In the genomic region with DNA sequence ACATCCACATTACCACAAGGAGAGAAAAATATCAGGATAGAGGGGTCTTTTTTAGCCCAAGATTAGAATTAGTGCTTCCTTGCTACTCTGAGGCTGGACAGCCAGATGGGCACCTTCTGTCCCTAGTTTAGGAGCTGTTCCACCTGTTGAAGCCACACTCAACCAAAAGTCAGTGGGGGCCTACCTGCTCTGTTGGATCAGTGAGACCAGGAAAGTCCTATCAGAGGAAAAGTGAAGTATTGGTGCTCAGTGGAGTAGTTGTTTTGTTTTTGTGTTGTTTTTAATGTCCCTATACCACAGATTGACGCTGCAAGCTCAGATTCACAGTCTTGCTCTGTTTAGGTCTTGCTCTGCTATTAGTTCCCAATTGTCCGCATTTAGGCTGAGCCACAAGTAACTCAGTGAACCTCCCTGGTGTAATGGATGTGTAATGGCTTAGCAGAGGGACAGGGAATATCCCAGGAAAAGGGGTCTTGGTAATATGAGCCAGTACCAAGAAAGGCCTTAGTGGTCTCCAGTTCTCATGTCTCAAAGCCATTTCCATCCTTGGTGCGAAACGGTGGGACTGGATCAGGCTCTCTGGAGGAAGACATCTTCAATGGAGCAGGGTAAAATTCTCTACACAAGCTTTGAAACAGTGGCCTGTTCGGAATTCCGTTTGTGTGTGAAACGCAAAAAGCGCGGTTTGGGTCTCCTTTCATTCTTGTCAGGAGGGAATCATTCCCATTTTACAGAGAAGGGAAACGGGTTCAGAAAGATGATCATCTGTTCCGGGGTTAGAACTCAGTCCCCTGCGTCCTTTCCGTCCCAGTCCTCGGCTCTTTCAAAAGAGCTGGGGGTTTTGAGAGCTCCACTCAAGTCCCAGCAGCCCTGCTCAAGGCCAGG, we compare ENCODE assay signal across 8 cellular contexts. TPM values are rescaled to one million over a fixed set of nuclear protein-coding genes. Genes with fewer than 3 reads are reported as not detected.
DNase-seq lines count a peak whose midpoint lies in the region; ATAC-seq and TF ChIP-seq lines count a peak whose summit lies in the region.

No MANE protein-coding gene starts in this region.

- H3K27me3 ChIP-seq in CD4-positive, alpha-beta T cell (ENCODE audit: control insufficient read depth, insufficient read depth, low read length), result no peaks in the 10 kb centered on the region
- H3K27me3 ChIP-seq in Loucy (ENCODE audit: insufficient read depth, low read length, poor library complexity, severe bottlenecking), result no peaks in the 10 kb centered on the region

- H3K4me1 ChIP-seq in Loucy (ENCODE audit: insufficient read depth, low read length, poor library complexity, severe bottlenecking), result peaks cover 9% of the 10 kb centered on the region

- peaks cover 27% of the 10 kb centered on the region for H3K4me1 Mint-ChIP-seq in CD4-positive, alpha-beta T cell (ENCODE audit: low read depth)
- peaks cover 30% of the 10 kb centered on the region for H3K4me1 Mint-ChIP-seq in dendritic cell treated with granulocyte-macrophage colony-stimulating factor and Interleukin-4, amounts not matched to agents 40 ng/mL and 50 ng/mL, for 4 days (ENCODE audit: low read depth)
- H3K4me1 Mint-ChIP-seq in neural crest cell, result peaks cover 24% of the 10 kb centered on the region

- ATAC-seq in CD4-positive, alpha-beta T cell (ENCODE audit: poor library complexity), result no peak
- no peak for ATAC-seq in GM19023 (IDR thresholded peaks at IDR 0.05; ENCODE audit: unreplicated experiment)
- ATAC-seq in HG03045 (IDR thresholded peaks at IDR 0.05; ENCODE audit: unreplicated experiment), result no peak

- H3F3A ChIP-seq in Loucy (ENCODE audit: low read depth), result no peaks in the 10 kb centered on the region

- no peaks in the 10 kb centered on the region for H4K20me1 ChIP-seq in Loucy (ENCODE audit: insufficient read depth, low read length, poor library complexity, severe bottlenecking)

- no peak overlapping the region for H3K27ac ChIP-seq in CD4-positive, alpha-beta T cell (ENCODE audit: low read depth, low read length)

- H3K9me3 ChIP-seq in CD4-positive, alpha-beta T cell (ENCODE audit: control insufficient read depth, low read length), result no peaks in the 10 kb centered on the region
- no peaks in the 10 kb centered on the region for H3K9me3 ChIP-seq in Loucy (ENCODE audit: insufficient read depth, low read depth, low read length)

- TF ChIP-seq CTCF in CD4-positive, alpha-beta T cell (IDR thresholded peaks at IDR 0.05), result no peak
- TF ChIP-seq CTCF in Loucy (conservative IDR thresholded peaks at IDR 0.05; ENCODE audit: low read length), result no peak
- TF ChIP-seq CTCF in neural crest cell (conservative IDR thresholded peaks at IDR 0.05), result no peak

- no peak for DNase-seq in CD4-positive, alpha-beta T cell
- DNase-seq in neural crest cell (ENCODE audit: low read depth, low spot score), result no peak
- DNase-seq in NCI-H82 (lab: John Stamatoyannopoulos, UW), result no peak
- no peak for DNase-seq in mucosa of gallbladder (ENCODE audit: low spot score)

- CTCF ChIA-PET in CD4-positive, alpha-beta T cell (lab: Charles Lee), result interaction anchor here (1.8 kb wide), 1 partner anchor 21 kb away, joined by 6 read pairs; no protein-coding TSS in a partner anchor

- peak overlapping the region; percentile 85 for H3K4me3 Mint-ChIP-seq in CD4-positive, alpha-beta T cell
- H3K4me3 Mint-ChIP-seq in dendritic cell treated with granulocyte-macrophage colony-stimulating factor and Interleukin-4, amounts not matched to agents 40 ng/mL and 50 ng/mL, for 4 days, result peak overlapping the region; percentile 89
- H3K4me3 Mint-ChIP-seq in neural crest cell, result peak overlapping the region; percentile 89

- no peaks in the 10 kb centered on the region for H3K79me2 ChIP-seq in Loucy (ENCODE audit: insufficient read depth, low read length)

- POLR2A ChIA-PET in CD4-positive, alpha-beta T cell (lab: Charles Lee), result interaction anchor here (0.7 to 5.3 kb wide), 8 partner anchors 12 to 835 kb away, joined by 3 to 24 read pairs (median 6); partner anchors contain the start of gene YWHAB

- H3K27ac Mint-ChIP-seq in CD4-positive, alpha-beta T cell, result peak overlapping the region; percentile 68
- peak overlapping the region; percentile 50 for H3K27ac Mint-ChIP-seq in dendritic cell treated with granulocyte-macrophage colony-stimulating factor and Interleukin-4, amounts not matched to agents 40 ng/mL and 50 ng/mL, for 4 days
- no peak overlapping the region for H3K27ac Mint-ChIP-seq in neural crest cell (ENCODE audit: unreplicated experiment)

- H3K9me2 ChIP-seq in Loucy (replicated peaks; ENCODE audit: low read depth, low read length), result no peaks in the 10 kb centered on the region

- peaks cover 60% of the 10 kb centered on the region for H3K36me3 Mint-ChIP-seq in CD4-positive, alpha-beta T cell (ENCODE audit: low read depth)
- H3K36me3 Mint-ChIP-seq in dendritic cell treated with granulocyte-macrophage colony-stimulating factor and Interleukin-4, amounts not matched to agents 40 ng/mL and 50 ng/mL, for 4 days (ENCODE audit: low read depth), result peaks cover 56% of the 10 kb centered on the region
- peaks cover 10% of the 10 kb centered on the region for H3K36me3 Mint-ChIP-seq in neural crest cell (ENCODE audit: low read depth)

- H3K4me2 ChIP-seq in Loucy (ENCODE audit: low read depth, low read length, poor library complexity, severe bottlenecking), result peak overlapping the region; percentile 97

- H3K9me3 Mint-ChIP-seq in CD4-positive, alpha-beta T cell, result no peaks in the 10 kb centered on the region
- H3K9me3 Mint-ChIP-seq in dendritic cell treated with granulocyte-macrophage colony-stimulating factor and Interleukin-4, amounts not matched to agents 40 ng/mL and 50 ng/mL, for 4 days, result no peaks in the 10 kb centered on the region
- no peaks in the 10 kb centered on the region for H3K9me3 Mint-ChIP-seq in neural crest cell

- no peaks in the 10 kb centered on the region for H3K27me3 Mint-ChIP-seq in CD4-positive, alpha-beta T cell
- H3K27me3 Mint-ChIP-seq in dendritic cell treated with granulocyte-macrophage colony-stimulating factor and Interleukin-4, amounts not matched to agents 40 ng/mL and 50 ng/mL, for 4 days, result no peaks in the 10 kb centered on the region
- no peaks in the 10 kb centered on the region for H3K27me3 Mint-ChIP-seq in neural crest cell (ENCODE audit: low read depth)

- intact Hi-C loops in CD4-positive, alpha-beta T cell (cut with DNase I, micrococcal nuclease), result loop anchor here (2.0 kb wide), 2 partner anchors 20 to 22 kb away; no protein-coding TSS in a partner anchor
- intact Hi-C loops in dendritic cell treated with granulocyte-macrophage colony-stimulating factor and Interleukin-4, amounts not matched to agents 40 ng/mL and 50 ng/mL, for 4 days (cut with micrococcal nuclease), result loop anchor here (10.0 kb wide), 1 partner anchor 86 kb away; no protein-coding TSS in a partner anchor

- H3K36me3 ChIP-seq in Loucy (ENCODE audit: insufficient read depth, low read length), result peaks cover 47% of the 10 kb centered on the region

- peak overlapping the region; percentile 39 for H3K9ac ChIP-seq in Loucy (ENCODE audit: low read depth, low read length, poor library complexity, severe bottlenecking)

- peak overlapping the region; percentile 86 for H3K4me3 ChIP-seq in Loucy (ENCODE audit: low read length, poor library complexity, severe bottlenecking)

- no peak overlapping the region for H2AFZ ChIP-seq in Loucy (ENCODE audit: low read length)

RNA-seq across cellular contexts. Expression of gene PABPC1L, which starts 0.6 kb away (rescaled TPM):
- total RNA-seq in CD4-positive, alpha-beta T cell, result 10 to 100 TPM; 22.8 to 27.5 TPM
- total RNA-seq in neural crest cell (75.0 and 78.6 TPM in 2 replicates), mucosa of gallbladder (64.4 TPM)

RNA-seq across cellular contexts. Expression of gene YWHAB, which starts 23.7 kb away (rescaled TPM):
- total RNA-seq in CD4-positive, alpha-beta T cell, result 100 to 1,000 TPM; 163 to 167 TPM
- total RNA-seq in neural crest cell, result 168 and 172 TPM in 2 replicates
- 178 TPM for total RNA-seq in mucosa of gallbladder

RNA-seq across cellular contexts. Expression of gene TOMM34, which starts 51.0 kb away (rescaled TPM):
- total RNA-seq in CD4-positive, alpha-beta T cell, result 1 to 10 TPM; 5.6 to 5.9 TPM
- total RNA-seq in neural crest cell (39.0 and 39.6 TPM in 2 replicates), mucosa of gallbladder (21.4 TPM)

RNA-seq across cellular contexts. Expression of gene STK4, which starts 57.1 kb away (rescaled TPM):
- 100 to 1,000 TPM; 265 to 277 TPM for total RNA-seq in CD4-positive, alpha-beta T cell
- total RNA-seq in neural crest cell (41.2 and 46.4 TPM in 2 replicates), mucosa of gallbladder (29.3 TPM)
